ENCODE assay signal across 8 cellular contexts in genomic region chr6:148577687-148578488, GRCh38.
DNase-seq lines count a peak whose midpoint lies in the region; FAIRE-seq and TF ChIP-seq lines count a peak whose summit lies in the region.

No MANE protein-coding gene starts in this region.

- H3K9me2 ChIP-seq in SK-N-SH = no peaks in the 10 kb centered on the region

- no peaks in the 10 kb centered on the region for H3K9me3 ChIP-seq in SK-N-SH

- CTCF ChIA-PET in GM10248 (lab: Yijun Ruan, JAX) (interaction anchor here (0.6 to 3.7 kb wide), 90 partner anchors 8 to 939 kb away, joined by 3 to 45 read pairs (median 4); partner anchors contain the start of gene UST), SK-N-SH (lab: Yijun Ruan, JAX) (interaction anchor here (0.8 to 2.4 kb wide), 9 partner anchors 9 to 383 kb away, joined by 3 to 15 read pairs (median 5); no protein-coding TSS in a partner anchor)

- peaks cover 4% of the 10 kb centered on the region for H3F3A ChIP-seq in SK-N-SH (replicated peaks; ENCODE audit: insufficient read depth)

- H3K9ac ChIP-seq in SK-N-SH = no peak overlapping the region

- H3K27ac ChIP-seq in SK-N-SH (ENCODE audit: low read depth in 2 of 2, low read length in 1 of 2) = no peak overlapping the region

- no peak overlapping the region; the same call in 1 of the 2 replicates for H2AFZ ChIP-seq in SK-N-SH (ENCODE audit: low read depth)

- TF ChIP-seq CTCF in GM10248 (IDR thresholded peaks at IDR 0.05; ENCODE audit: control extremely low read depth, extremely low read depth, low read depth, missing control alignments) = peak; percentile 99
- peak; percentile 100 for TF ChIP-seq CTCF in LNCaP clone FGC (IDR thresholded peaks at IDR 0.05; ENCODE audit: control insufficient read depth, extremely low read depth, insufficient read depth)
- peak; percentile 80 for TF ChIP-seq CTCF in SK-N-SH (IDR thresholded peaks at IDR 0.05)

- H3K4me3 ChIP-seq in LNCaP clone FGC (ENCODE audit: low read depth, low read length) (no peak overlapping the region), SK-N-SH (ENCODE audit: low read depth in 2 of 2, low read length in 1 of 2) (peak overlapping the region in 1 of 2 experiments; percentile 39; a peak in 1 of 4 replicates)

- TF ChIP-seq EP300 in SK-N-SH (IDR thresholded peaks at IDR 0.05; ENCODE audit: borderline replicate concordance in 1 of 2, low read depth in 1 of 2, low read length in 1 of 2) = no peak

- no peaks in the 10 kb centered on the region for H3K36me3 ChIP-seq in SK-N-SH (replicated peaks in 1 of 2; ENCODE audit: control insufficient read depth in 1 of 2, insufficient read depth in 2 of 2, low read length in 1 of 2)

- no peaks in the 10 kb centered on the region for H3K4me1 ChIP-seq in SK-N-SH (ENCODE audit: control insufficient read depth in 1 of 2, insufficient read depth in 2 of 2, low read depth in 1 of 2, low read length in 1 of 2)

- POLR2A ChIA-PET in GM10248 (lab: Yijun Ruan, JAX) = interaction anchor here (0.8 kb wide), 1 partner anchor 172 kb away, joined by 3 read pairs; no protein-coding TSS in a partner anchor
- POLR2A ChIA-PET in SK-N-SH (lab: Yijun Ruan, JAX) = no interaction called here

- 1% methylated on average over 7 of the region's 7 CpGs for WGBS in SK-N-SH (ENCODE audit: low lambda C conversion rate)

- DNase-seq in GM10248 (ENCODE audit: extremely low spot score) (peak; percentile 75), HCEC 1CT (peak; percentile 73), LNCaP clone FGC (ENCODE audit: low read depth) (peak; percentile 63), SK-N-SH (peak; percentile 39), brain pericyte (ENCODE audit: low read depth, low spot score) (peak; percentile 38), iPS DF 4.7 (ENCODE audit: extremely low read depth, low spot score) (peak; percentile 91), smooth muscle cell of the brain vasculature (ENCODE audit: low read depth, low spot score) (peak; percentile 57)

- no peak overlapping the region for H3K4me2 ChIP-seq in SK-N-SH

- peak; percentile 72 for TF ChIP-seq RAD21 in SK-N-SH (IDR thresholded peaks at IDR 0.05; ENCODE audit: low read length)

- FAIRE-seq in A204.1 (lab: Jason Lieb, UNC) = peak; percentile 96

- H3K27me3 ChIP-seq in SK-N-SH (ENCODE audit: insufficient read depth) = no peaks in the 10 kb centered on the region; the same call in 1 of the 2 replicates

- no peaks in the 10 kb centered on the region for H4K20me1 ChIP-seq in SK-N-SH (ENCODE audit: insufficient read depth)

- no peaks in the 10 kb centered on the region for H3K79me2 ChIP-seq in SK-N-SH (ENCODE audit: insufficient read depth)

TF ChIP-seq in SK-N-SH, 30 proteins besides CTCF, POLR2A, EP300 and RAD21:
- TF ChIP-seq SMC3 (IDR thresholded peaks at IDR 0.05; ENCODE audit: low read depth, low read length) (peak; percentile 67), EZH2phosphoT487 (IDR thresholded peaks at IDR 0.05; ENCODE audit: borderline replicate concordance, low read depth) (no peak)
TF ChIP-seq in SK-N-SH: peak in this region for 1.

Comparison
In these comparisons a context has a peak if more than half of its experiments do, and no peak if none do; other contexts are left out.
1. DNase-seq: peak in every context shown above with its lines; median percentile 91 in iPS DF 4.7; 75 in GM10248; 73 in HCEC 1CT; 63 in LNCaP clone FGC; 57 in smooth muscle cell of the brain vasculature; 39 in SK-N-SH; 38 in brain pericyte.